15 cellular contexts compared by ENCODE assay signal in the genomic region with DNA sequence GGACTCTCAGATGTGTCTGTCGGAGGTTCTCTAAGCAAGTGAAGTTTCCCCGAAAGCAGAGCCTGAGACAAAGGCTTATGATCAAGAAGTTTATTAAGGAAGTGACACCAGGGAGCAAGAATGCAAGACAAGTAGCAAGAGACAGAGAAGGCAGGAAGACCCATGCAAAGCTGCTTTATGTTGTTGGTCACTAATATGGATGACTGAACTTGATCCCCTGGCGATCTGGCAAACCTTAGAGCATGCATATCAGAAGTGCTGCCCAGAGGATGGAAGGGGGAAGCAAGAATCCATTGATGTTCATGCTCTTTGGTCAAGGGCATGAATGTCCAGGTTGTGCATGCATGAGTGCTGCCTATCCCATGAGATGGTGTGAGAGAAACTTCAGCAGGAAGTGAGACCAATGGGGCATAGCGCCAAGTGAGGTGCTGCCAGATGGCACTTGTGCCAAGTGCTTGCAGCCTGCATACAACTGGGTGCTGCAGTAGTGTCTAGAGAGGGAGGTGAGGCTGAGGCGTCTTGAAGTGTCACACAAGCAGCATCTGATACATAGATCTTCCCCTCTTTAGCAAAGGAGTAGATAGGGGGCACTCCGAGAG.
"Had no signal": no experiment of that assay in that cellular context is flagged by ENCODE, and none has a peak within 500 bp of the region (broad histone marks: within the 10 kb centered on the region; RNA-seq: fewer than 3 reads in every experiment).

No MANE protein-coding gene starts in this region.

- DNase-seq: activated CD4-positive, alpha-beta T cell treated with anti-CD3 and anti-CD28 coated beads, Interleukin-2, amount 10 ng/mL, durations not matched to agents 7 days and 5 days; activated CD4-positive, CD25-positive, alpha-beta regulatory T cell; activated CD8-positive, alpha-beta memory T cell treated with anti-CD3 and anti-CD28 coated beads for 24 hours; activated naive CD4-positive, alpha-beta T cell treated with Interleukin-2 at 50 U/mL for 16 hours; activated naive CD8-positive, alpha-beta T cell treated with anti-CD3 and anti-CD28 coated beads, Interleukin-2, amount 50 U/mL, for 24 hours; central memory CD4-positive, alpha-beta T cell; cortex of kidney; effector memory CD8-positive, alpha-beta T cell; kidney; stimulated activated CD4-positive, alpha-beta T cell treated with anti-CD3 and anti-CD28 coated beads, Interleukin-4, amount 100 ng/mL, for 24 hours; tibial artery; uterus had no signal

- H3K4me3 ChIP-seq: ascending aorta, gastroesophageal sphincter, tibial artery, uterus had no signal

- H3K36me3 ChIP-seq: ascending aorta, gastroesophageal sphincter, tibial artery, uterus had no signal

- H3K27me3 ChIP-seq: ascending aorta, tibial artery, uterus had no signal

- H3K9me3 ChIP-seq: ascending aorta, gastroesophageal sphincter, tibial artery, uterus had no signal

- ATAC-seq: activated naive CD8-positive, alpha-beta T cell treated with anti-CD3 and anti-CD28 coated beads, Interleukin-2, amount 50 U/mL, for 24 hours; effector memory CD8-positive, alpha-beta T cell; gastroesophageal sphincter had no signal

- H3K4me1 ChIP-seq: ascending aorta, gastroesophageal sphincter, tibial artery, uterus had no signal

- H3K27ac ChIP-seq: ascending aorta, epithelial cell of prostate, gastroesophageal sphincter, tibial artery, uterus had no signal
